9 cellular contexts compared by ENCODE assay signal in genomic region chr2:102366406-102367112, GRCh38. TPM values are rescaled to one million over a fixed set of nuclear protein-coding genes. Genes with fewer than 3 reads are reported as not detected.
A peak's percentile ranks its signal among the peaks of the same experiment; 100 is the strongest.
DNase-seq lines count a peak whose midpoint lies in the region; ATAC-seq, FAIRE-seq and TF ChIP-seq lines count a peak whose summit lies in the region.
"Had no signal": no experiment of that assay in that cellular context is flagged by ENCODE, and none has a peak within 500 bp of the region (broad histone marks: within the 10 kb centered on the region; RNA-seq: fewer than 3 reads in every experiment).

No MANE protein-coding gene starts in this region.

- no peak for TF ChIP-seq POLR2A in GM12878 (IDR thresholded peaks at IDR 0.05; ENCODE audit: low read depth, low read length)

- in situ Hi-C loops in GM13976 (cut with MboI; ENCODE audit: low sequenced_read_pairs, unreplicated experiment) (loop anchor here (10.0 kb wide), 1 partner anchor 68 kb away; no protein-coding TSS in a partner anchor), GM12878 (cut with MboI) (loop anchor here (5.0 kb wide), 2 partner anchors 56 to 344 kb away; partner anchors contain the start of gene IL18RAP)

- no peak overlapping the region for H2AFZ ChIP-seq in GM12878 (ENCODE audit: control insufficient read depth, low read depth, low read length)

- no TSS peak for BruUV-seq in GM12878 (replicated peaks; lab: Mats Ljungman, UMichigan)

- CTCF ChIA-PET in GM12878 (lab: Yijun Ruan, JAX) = interaction anchor here (1.8 kb wide), 1 partner anchor 8 kb away, joined by 7 read pairs; no protein-coding TSS in a partner anchor

- SMC1A ChIA-PET in GM12878 (lab: Charles Lee; ENCODE audit: uncharacterized antibody, unreplicated experiment) = no interaction called here

- no peaks in the 10 kb centered on the region for H4K20me1 ChIP-seq in GM12878 (ENCODE audit: control insufficient read depth, insufficient read depth)

- ATAC-seq in GM21381 (IDR thresholded peaks at IDR 0.05; ENCODE audit: unreplicated experiment) = peak; percentile 64
- peak; percentile 84 for ATAC-seq in HG03432 (IDR thresholded peaks at IDR 0.05; ENCODE audit: unreplicated experiment)
- peak; percentile 79 for ATAC-seq in GM12878
- ATAC-seq in left lung = no peak

- TF ChIP-seq CTCF in GM13976 (IDR thresholded peaks at IDR 0.05; ENCODE audit: borderline replicate concordance, control extremely low read depth, extremely low read depth, insufficient read depth, missing control alignments) = no peak
- TF ChIP-seq CTCF in GM12878 (IDR thresholded peaks at IDR 0.05 in 2 of 3, conservative IDR thresholded peaks at IDR 0.05 in 1 of 3; ENCODE audit: control insufficient read depth in 2 of 3, extremely low read depth in 1 of 3, insufficient read depth in 1 of 3, low read depth in 3 of 3, low read length in 3 of 3) = no peak
- TF ChIP-seq CTCF in left lung (IDR thresholded peaks at IDR 0.05) = no peak
- no peak for TF ChIP-seq CTCF in ascending aorta (IDR thresholded peaks at IDR 0.05)

- TF ChIP-seq RAD21 in GM12878 (IDR thresholded peaks at IDR 0.05; ENCODE audit: insufficient read depth, low read depth, low read length) = peak; percentile 8; the same call in 1 of the 2 replicates

- peak overlapping the region; percentile 81 for H3K4me2 ChIP-seq in GM12878 (ENCODE audit: control insufficient read depth, insufficient read depth)

- 0 out of 2 replicates have a peak overlapping the region, but pooled peaks have one; percentile 15 for H3K9ac ChIP-seq in GM12878 (ENCODE audit: control insufficient read depth, insufficient read depth, low read length)

- POLR2A ChIA-PET in GM12878 (lab: Charles Lee) = no interaction called here

- peak; percentile 86 for FAIRE-seq in GM12878 (lab: Jason Lieb, UNC)

- H3K4me1 ChIP-seq in GM12878 (ENCODE audit: control insufficient read depth, insufficient read depth, low read length) = peaks cover 23% of the 10 kb centered on the region
- peaks cover 0 to 3% of the 10 kb centered on the region in 2 donors for H3K4me1 ChIP-seq in left lung
- H3K4me1 ChIP-seq in ascending aorta = no peaks in the 10 kb centered on the region

- H3K27me3 ChIP-seq in GM12878 (replicated peaks in 1 of 2; ENCODE audit: control insufficient read depth in 2 of 2, insufficient read depth in 2 of 2, low read length in 1 of 2) (no peaks in the 10 kb centered on the region), left lung (no peaks in the 10 kb centered on the region), ascending aorta (no peaks in the 10 kb centered on the region)

- H3K9me3 ChIP-seq in GM12878 (replicated peaks; ENCODE audit: control insufficient read depth, insufficient read depth, low read length) (peaks cover 29% of the 10 kb centered on the region), left lung (peaks cover 0 to 20% of the 10 kb centered on the region in 2 donors), ascending aorta (peaks cover 5 to 9% of the 10 kb centered on the region in 2 donors)

- RAD21 ChIA-PET in GM12878 (lab: Charles Lee; ENCODE audit: unreplicated experiment) = interaction anchor here (1.4 to 2.1 kb wide), 2 partner anchors 57 to 70 kb away, joined by 3 to 8 read pairs; no protein-coding TSS in a partner anchor

- 0% methylated on average over 3 of the region's 3 CpGs for WGBS in GM12878 (ENCODE audit: insufficient coverage, insufficient replicate concordance, low lambda C conversion rate, missing lambda C conversion rate)

- intact Hi-C loops in GM12878 (cut with micrococcal nuclease; ENCODE audit: unreplicated experiment) = loop anchor here (1.0 to 10.0 kb wide), 4 partner anchors 58 to 341 kb away; no protein-coding TSS in a partner anchor
- intact Hi-C loops in left lung (cut with DNase I) = no loop called here
- intact Hi-C loops in ascending aorta (cut with DNase I) = no loop called here

- DNase-seq in GM13976 (ENCODE audit: low spot score) (peak; percentile 37), GM12878 (ENCODE audit: low read depth, low spot score) (peak; percentile 91), left lung (no peak), dermis blood vessel endothelial cell (no peak), 8988T (no peak), ascending aorta (ENCODE audit: low spot score in 2 of 2) (no peak)

- peak overlapping the region; percentile 93 for H3K27ac ChIP-seq in GM12878 (ENCODE audit: control insufficient read depth, insufficient read depth)
- no peak overlapping the region for H3K27ac ChIP-seq in left lung
- no peak overlapping the region for H3K27ac ChIP-seq in ascending aorta

- TF ChIP-seq EP300 in GM12878 (IDR thresholded peaks at IDR 0.05; ENCODE audit: borderline replicate concordance in 1 of 2, control insufficient read depth in 1 of 2, low read depth in 2 of 2, low read length in 2 of 2) = peak in 1 of 2 experiments; percentile 45; a peak in 2 of 4 replicates

- peaks cover 11 to 20% of the 10 kb centered on the region in 2 experiments for H3K36me3 ChIP-seq in GM12878 (ENCODE audit: control insufficient read depth in 2 of 2, insufficient read depth in 2 of 2, low read length in 1 of 2)
- peaks cover 0 to 55% of the 10 kb centered on the region in 2 donors for H3K36me3 ChIP-seq in left lung
- H3K36me3 ChIP-seq in ascending aorta = no peaks in the 10 kb centered on the region

- no peak overlapping the region for H3K4me3 ChIP-seq in GM12878
- H3K4me3 ChIP-seq in left lung = no peak overlapping the region
- H3K4me3 ChIP-seq in ascending aorta = no peak overlapping the region

- H3K79me2 ChIP-seq in GM12878 (ENCODE audit: control insufficient read depth, insufficient read depth, low read length) = peaks cover 12% of the 10 kb centered on the region

TF ChIP-seq in GM12878, 131 proteins besides CTCF, POLR2A, EP300 and RAD21 (continues in another document):
- peak; percentile 69 for TF ChIP-seq MTA2 (IDR thresholded peaks at IDR 0.05; ENCODE audit: low read depth)

RNA-seq across cellular contexts. Expression of gene IL18R1, which starts 11.0 kb away (rescaled TPM):
- 52.5 and 58.7 TPM in 2 replicates for total RNA-seq in GM12878 (2013; cell fraction: nucleolus; rRNA removed)
- 10.5 and 12.8 TPM in 2 replicates for total RNA-seq in GM12878 (2014; rRNA removed)
- total RNA-seq in GM12878 (2014; rRNA removed; fragmentation: Illumina TruSeq; extraction: Trizol) = 11.6 and 14.6 TPM in 2 replicates
- total RNA-seq in GM12878 (2021) = 10.0 and 10.4 TPM in 2 replicates
- 10.9 TPM for polyA plus RNA-seq in GM12878 (2011; ENCODE audit: low read depth)
- 15.5 and 23.0 TPM in 2 replicates for polyA plus RNA-seq in GM12878 (2011; rRNA removed)
- polyA plus RNA-seq in GM12878 (2011; cell fraction: cytosol; rRNA removed) = 6.3 and 7.0 TPM in 2 replicates
- 25.2 and 33.5 TPM in 2 replicates for polyA plus RNA-seq in GM12878 (2011; cell fraction: nucleus; rRNA removed)
- 14.1 and 28.7 TPM in 2 replicates for polyA plus RNA-seq in GM12878 (2012)
- 11.0 and 11.3 TPM in 2 replicates for polyA plus RNA-seq in GM12878 (2014; fragmentation: Illumina TruSeq; extraction: Trizol)
- 1 to 10 TPM; 3.5 to 3.8 TPM for polyA plus RNA-seq in GM12878 (2014; fragmentation: Nextera tagmentation; extraction: Ambion mirVana)
- polyA plus RNA-seq in GM12878 (2014; rRNA removed) = 9.0 and 12.0 TPM in 2 replicates
- 10 to 100 TPM; 10.9 to 14.3 TPM for polyA plus RNA-seq in GM12878 (2016; fragmentation: Nextera tagmentation; extraction: Ambion mirVana)
- 10.4 and 10.8 TPM in 2 replicates for polyA minus RNA-seq in GM12878 (2011; rRNA and poly(A)+ RNA removed)
- 3.1 and 4.2 TPM in 2 replicates for polyA minus RNA-seq in GM12878 (2011; cell fraction: cytosol; rRNA and poly(A)+ RNA removed)
- 26.6 and 29.5 TPM in 2 replicates for polyA minus RNA-seq in GM12878 (2011; cell fraction: nucleus; rRNA and poly(A)+ RNA removed)
- total RNA-seq in left lung = 10 to 100 TPM in 1 of 2 donors, 1 to 10 TPM in 1; 3.8 to 35.6 TPM
- 0.65 and 1.4 TPM in 2 replicates for total RNA-seq in dermis blood vessel endothelial cell
- total RNA-seq in ascending aorta = 1.9 TPM

RNA-seq across cellular contexts. Expression of gene IL1RL1, which starts 55.2 kb away (rescaled TPM):
- not detected in 2 replicates for total RNA-seq in GM12878 (2013; cell fraction: nucleolus; rRNA removed)
- total RNA-seq in GM12878 (2014; rRNA removed) (not detected in 2 replicates), GM12878 (2014; rRNA removed; fragmentation: Illumina TruSeq; extraction: Trizol) (not detected in 2 replicates), GM12878 (2021) (0.18 TPM in 1 of 2 replicates, not detected in the other), left lung (10 to 100 TPM in 1 of 2 donors, 1 to 10 TPM in 1; 3.7 to 72.2 TPM), dermis blood vessel endothelial cell (0.17 and 2.9 TPM in 2 replicates), ascending aorta (3.4 TPM)
- not detected for polyA plus RNA-seq in GM12878 (2011; ENCODE audit: low read depth)
- polyA plus RNA-seq in GM12878 (2011; rRNA removed) (0.06 and 0.08 TPM in 2 replicates), GM12878 (2014; fragmentation: Illumina TruSeq; extraction: Trizol) (not detected in 2 replicates), GM12878 (2014; fragmentation: Nextera tagmentation; extraction: Ambion mirVana) (not detected), GM12878 (2014; rRNA removed) (not detected in 2 replicates), GM12878 (2016; fragmentation: Nextera tagmentation; extraction: Ambion mirVana) (not detected)
- 0.02 and 0.06 TPM in 2 replicates for polyA plus RNA-seq in GM12878 (2011; cell fraction: cytosol; rRNA removed)
- polyA plus RNA-seq in GM12878 (2011; cell fraction: nucleus; rRNA removed) = 0.09 and 0.16 TPM in 2 replicates
- polyA plus RNA-seq in GM12878 (2012) = not detected in 2 replicates
- 0.07 TPM in 1 of 2 replicates, not detected in the other for polyA minus RNA-seq in GM12878 (2011; rRNA and poly(A)+ RNA removed)
- not detected in 2 replicates for polyA minus RNA-seq in GM12878 (2011; cell fraction: cytosol; rRNA and poly(A)+ RNA removed)
- polyA minus RNA-seq in GM12878 (2011; cell fraction: nucleus; rRNA and poly(A)+ RNA removed) = not detected in 2 replicates

RNA-seq across cellular contexts. Expression of gene IL18RAP, which starts 56.4 kb away (rescaled TPM):
- total RNA-seq in GM12878 (2013; cell fraction: nucleolus; rRNA removed) = 5.9 and 6.6 TPM in 2 replicates
- total RNA-seq in GM12878 (2014; rRNA removed) (0.65 and 0.85 TPM in 2 replicates), GM12878 (2014; rRNA removed; fragmentation: Illumina TruSeq; extraction: Trizol) (1.0 and 1.3 TPM in 2 replicates), GM12878 (2021) (0.54 and 1.4 TPM in 2 replicates), left lung (10 to 100 TPM in 1 of 2 donors, under 1 TPM in 1; 0.64 to 15.2 TPM), dermis blood vessel endothelial cell (not detected in 2 replicates), ascending aorta (0.11 TPM)
- 1.2 TPM for polyA plus RNA-seq in GM12878 (2011; ENCODE audit: low read depth)
- polyA plus RNA-seq in GM12878 (2011; rRNA removed) (1.6 and 3.4 TPM in 2 replicates), GM12878 (2014; fragmentation: Illumina TruSeq; extraction: Trizol) (0.75 and 1.4 TPM in 2 replicates), GM12878 (2014; fragmentation: Nextera tagmentation; extraction: Ambion mirVana) (under 1 TPM; 0.37 to 0.53 TPM), GM12878 (2014; rRNA removed) (0.64 and 0.86 TPM in 2 replicates), GM12878 (2016; fragmentation: Nextera tagmentation; extraction: Ambion mirVana) (1 to 10 TPM in 1 of 2 experiments, not detected in 1; 1.1 TPM)
- polyA plus RNA-seq in GM12878 (2011; cell fraction: cytosol; rRNA removed) = 0.60 and 0.72 TPM in 2 replicates
- polyA plus RNA-seq in GM12878 (2011; cell fraction: nucleus; rRNA removed) = 5.1 and 9.1 TPM in 2 replicates
- 1.3 and 4.6 TPM in 2 replicates for polyA plus RNA-seq in GM12878 (2012)
- polyA minus RNA-seq in GM12878 (2011; rRNA and poly(A)+ RNA removed) = 1.4 and 2.6 TPM in 2 replicates
- not detected in 2 replicates for polyA minus RNA-seq in GM12878 (2011; cell fraction: cytosol; rRNA and poly(A)+ RNA removed)
- polyA minus RNA-seq in GM12878 (2011; cell fraction: nucleus; rRNA and poly(A)+ RNA removed) = 4.1 and 4.4 TPM in 2 replicates
- total RNA-seq: lung microvascular endothelial cell had no signal

Comparison
In these comparisons a context has a peak if more than half of its experiments do, and no peak if none do; other contexts are left out.
1. DNase-seq: peak in GM13976 (single experiment) and GM12878 (single experiment); none in left lung (0 of 2), dermis blood vessel endothelial cell (single experiment), 8988T (single experiment) and ascending aorta (0 of 2).